1 cellular context compared by ENCODE assay signal in the genomic region with DNA sequence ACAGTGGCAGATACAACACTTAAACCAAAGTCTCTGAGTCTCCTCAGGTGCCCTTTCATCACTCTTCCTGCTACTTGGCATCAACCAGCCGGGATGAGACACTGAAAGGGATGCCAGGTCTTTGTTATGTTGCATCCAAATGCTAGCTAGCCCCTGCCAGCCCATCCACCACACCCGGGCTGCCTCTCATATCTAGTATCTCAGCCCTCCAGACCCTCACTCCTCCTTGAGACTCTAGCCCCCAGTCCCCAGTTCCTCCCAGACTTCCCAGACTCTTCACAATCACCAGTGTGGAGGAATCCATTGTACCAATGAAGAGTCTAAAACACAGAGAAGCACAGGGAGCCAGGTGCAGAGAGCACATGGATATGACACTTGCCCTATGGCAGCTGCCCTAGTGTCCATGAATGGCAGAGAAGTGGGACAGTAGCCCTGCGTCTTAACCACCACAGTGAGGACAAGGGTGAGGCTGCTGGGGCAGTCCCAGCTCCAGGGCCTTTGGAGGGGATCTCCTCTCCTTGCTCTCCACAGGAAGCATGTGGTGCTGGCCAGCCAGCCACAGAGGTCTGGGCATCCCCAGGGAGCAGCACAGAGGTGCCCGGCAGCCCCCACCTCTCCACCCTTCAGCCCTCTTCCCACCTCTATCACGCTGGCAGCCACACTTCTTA.
TF ChIP-seq lines count a peak whose summit lies in the region.

No MANE protein-coding gene starts in this region.

TF ChIP-seq in IMR-90, 13 proteins besides CTCF, POLR2A, EP300 and RAD21:
- TF ChIP-seq RCOR1 (IDR thresholded peaks at IDR 0.05; ENCODE audit: insufficient replicate concordance, low read length) (no peak), CHD1 (IDR thresholded peaks at IDR 0.05; ENCODE audit: low read depth, low read length) (no peak), CEBPB (IDR thresholded peaks at IDR 0.05; ENCODE audit: low read depth, low read length) (no peak), MXI1 (IDR thresholded peaks at IDR 0.05; ENCODE audit: borderline replicate concordance, low read depth, low read length) (no peak)
- TF ChIP-seq, protein P1, sequence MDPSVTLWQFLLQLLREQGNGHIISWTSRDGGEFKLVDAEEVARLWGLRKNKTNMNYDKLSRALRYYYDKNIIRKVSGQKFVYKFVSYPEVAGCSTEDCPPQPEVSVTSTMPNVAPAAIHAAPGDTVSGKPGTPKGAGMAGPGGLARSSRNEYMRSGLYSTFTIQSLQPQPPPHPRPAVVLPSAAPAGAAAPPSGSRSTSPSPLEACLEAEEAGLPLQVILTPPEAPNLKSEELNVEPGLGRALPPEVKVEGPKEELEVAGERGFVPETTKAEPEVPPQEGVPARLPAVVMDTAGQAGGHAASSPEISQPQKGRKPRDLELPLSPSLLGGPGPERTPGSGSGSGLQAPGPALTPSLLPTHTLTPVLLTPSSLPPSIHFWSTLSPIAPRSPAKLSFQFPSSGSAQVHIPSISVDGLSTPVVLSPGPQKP (IDR thresholded peaks at IDR 0.05; ENCODE audit: borderline replicate concordance, low read depth, low read length): no peak
TF ChIP-seq in IMR-90: peak in this region for 0.
